Comparison of ENCODE assay signal across 8 cellular contexts in genomic region chr4:82851902-82852750, GRCh38. TPM values are rescaled to one million over a fixed set of nuclear protein-coding genes. Genes with fewer than 3 reads are reported as not detected.
A peak's percentile ranks its signal among the peaks of the same experiment; 100 is the strongest.
DNase-seq lines count a peak whose midpoint lies in the region; ATAC-seq and TF ChIP-seq lines count a peak whose summit lies in the region.

No MANE protein-coding gene starts in this region.

- no peaks in the 10 kb centered on the region for H3K4me1 ChIP-seq in upper lobe of left lung

- no peak for TF ChIP-seq POLR2A in upper lobe of left lung (IDR thresholded peaks at IDR 0.05)

- POLR2A ChIA-PET in AG04450 (lab: Yijun Ruan, JAX), result no interaction called here

- H3K4me3 ChIP-seq in AG04450 (ENCODE audit: low read depth, low read length) (no peak overlapping the region), GM12864 (ENCODE audit: low read depth, low read length) (no peak overlapping the region), fibroblast of pulmonary artery (replicated peaks; ENCODE audit: low read depth, low read length) (no peak overlapping the region), upper lobe of left lung (no peak overlapping the region)

- in situ Hi-C loops in SK-MEL-5 (cut with HindIII; ENCODE audit: low pct_unique_long_range_greater_than_20kb, low sequenced_read_pairs), result no loop called here

- H3K27me3 ChIP-seq in AG04450 (ENCODE audit: control insufficient read depth, insufficient read depth, low read length) (no peaks in the 10 kb centered on the region), upper lobe of left lung (no peaks in the 10 kb centered on the region)

- no peak for TF ChIP-seq EP300 in upper lobe of left lung (IDR thresholded peaks at IDR 0.05)

- no peak for DNase-seq in AG04450 (ENCODE audit: low read depth, low spot score)
- DNase-seq in GM12864 (ENCODE audit: low read depth), result no peak
- peak; percentile 56 for DNase-seq in SK-MEL-5 (ENCODE audit: low read depth, low spot score)
- DNase-seq in fibroblast of pulmonary artery (ENCODE audit: low read depth), result peak; percentile 68
- DNase-seq in upper lobe of left lung, result no peak
- no peak for DNase-seq in cortex of kidney (lab: John Stamatoyannopoulos, UW)
- no peak for DNase-seq in activated CD4-positive, alpha-beta T cell treated with anti-CD3 and anti-CD28 coated beads for 1 hour

- ATAC-seq in upper lobe of left lung (ENCODE audit: low FRiP score in 2 of 2) (no peak), HG03457 (IDR thresholded peaks at IDR 0.05; ENCODE audit: unreplicated experiment) (no peak)

- CTCF ChIA-PET in AG04450 (lab: Charles Lee), result interaction anchor here (0.6 to 4.8 kb wide), 14 partner anchors 9 to 432 kb away, joined by 3 to 21 read pairs (median 4); partner anchors contain the start of genes COQ2 and THAP9

- WGBS in upper lobe of left lung, 2 donors, result 89 to 100% methylated on average over 1 of the region's 1 CpG

- H3K27ac ChIP-seq in AG04450 (ENCODE audit: low read depth, low read length) (no peak overlapping the region), upper lobe of left lung (no peak overlapping the region)

- peaks cover 40 to 100% (median 87%) of the 10 kb centered on the region in 4 donors for H3K36me3 ChIP-seq in upper lobe of left lung

- H3K9me3 ChIP-seq in AG04450 (ENCODE audit: control insufficient read depth, insufficient read depth, low read length) (no peaks in the 10 kb centered on the region), upper lobe of left lung (no peaks in the 10 kb centered on the region)

- TF ChIP-seq CTCF in AG04450 (IDR thresholded peaks at IDR 0.05; ENCODE audit: low read depth, low read length) (peak; percentile 52), GM12864 (IDR thresholded peaks at IDR 0.05; ENCODE audit: low read depth, low read length, missing control alignments) (peak; percentile 53), fibroblast of pulmonary artery (IDR thresholded peaks at IDR 0.05; ENCODE audit: low read length, missing control alignments) (peak; percentile 63), upper lobe of left lung (IDR thresholded peaks at IDR 0.05) (peak in 4 of 6 experiments; percentile 31 to 38 (median 32))

RNA-seq across cellular contexts. Expression of gene SEC31A, which starts 38.8 kb away (rescaled TPM):
- 383 and 436 TPM in 2 replicates for polyA plus RNA-seq in AG04450 (2011; rRNA removed)
- 395 and 404 TPM in 2 replicates for polyA minus RNA-seq in AG04450 (2011; rRNA and poly(A)+ RNA removed)
- total RNA-seq in SK-MEL-5 (2014; rRNA removed; shearing (Covaris generic)), result 91.3 and 104 TPM in 2 replicates
- polyA plus RNA-seq in SK-MEL-5 (2015; cell fraction: cytosol; rRNA removed), result 90.0 and 100 TPM in 2 replicates
- polyA plus RNA-seq in SK-MEL-5 (2015; cell fraction: nucleus; rRNA removed), result 125 and 135 TPM in 2 replicates
- 100 to 1,000 TPM; 128 to 230 (median 160) TPM for total RNA-seq in upper lobe of left lung

RNA-seq across cellular contexts. Expression of gene THAP9, which starts 48.4 kb away (rescaled TPM):
- 2.2 and 3.2 TPM in 2 replicates for polyA plus RNA-seq in AG04450 (2011; rRNA removed)
- polyA minus RNA-seq in AG04450 (2011; rRNA and poly(A)+ RNA removed), result 1.2 and 3.0 TPM in 2 replicates
- total RNA-seq in SK-MEL-5 (2014; rRNA removed; shearing (Covaris generic)), result 6.5 and 6.9 TPM in 2 replicates
- polyA plus RNA-seq in SK-MEL-5 (2015; cell fraction: cytosol; rRNA removed), result 2.8 and 3.0 TPM in 2 replicates
- 18.8 and 24.1 TPM in 2 replicates for polyA plus RNA-seq in SK-MEL-5 (2015; cell fraction: nucleus; rRNA removed)
- total RNA-seq in upper lobe of left lung, result 1 to 10 TPM; 2.0 to 4.5 (median 3.1) TPM

RNA-seq across cellular contexts. Expression of gene SCD5, which starts 53.5 kb away (rescaled TPM):
- 11.9 and 13.1 TPM in 2 replicates for polyA plus RNA-seq in AG04450 (2011; rRNA removed)
- 9.6 and 11.4 TPM in 2 replicates for polyA minus RNA-seq in AG04450 (2011; rRNA and poly(A)+ RNA removed)
- total RNA-seq in SK-MEL-5 (2014; rRNA removed; shearing (Covaris generic)), result 21.6 and 24.2 TPM in 2 replicates
- 24.3 and 25.2 TPM in 2 replicates for polyA plus RNA-seq in SK-MEL-5 (2015; cell fraction: cytosol; rRNA removed)
- polyA plus RNA-seq in SK-MEL-5 (2015; cell fraction: nucleus; rRNA removed), result 2.5 and 4.7 TPM in 2 replicates
- 10 to 100 TPM; 17.8 to 40.3 (median 25.3) TPM for total RNA-seq in upper lobe of left lung

Comparison
In these comparisons a context has a peak if more than half of its experiments do, and no peak if none do; other contexts are left out.
1. DNase-seq: peak in SK-MEL-5 (single experiment) and fibroblast of pulmonary artery (single experiment); none in AG04450 (single experiment), GM12864 (single experiment), upper lobe of left lung (0 of 2), cortex of kidney (single experiment) and activated CD4-positive, alpha-beta T cell treated with anti-CD3 and anti-CD28 coated beads for 1 hour (single experiment).
2. Peak in every context shown above with its lines, with median percentiles within 50 percentile points of each other: CTCF ChIP-seq.